In genomic region chr6:32718879-32719278, GRCh38 we compare ENCODE assay signal across 26 cellular contexts. TPM values are rescaled to one million over a fixed set of nuclear protein-coding genes. Genes with fewer than 3 reads are reported as not detected.
A peak's percentile ranks its signal among the peaks of the same experiment; 100 is the strongest.
DNase-seq lines count a peak whose midpoint lies in the region; ATAC-seq and TF ChIP-seq lines count a peak whose summit lies in the region.
"Had no signal": no experiment of that assay in that cellular context is flagged by ENCODE, and none has a peak within 500 bp of the region (broad histone marks: within the 10 kb centered on the region; RNA-seq: fewer than 3 reads in every experiment).

No MANE protein-coding gene starts in this region.

- peaks cover 10% of the 10 kb centered on the region for H3K27me3 Mint-ChIP-seq in activated naive CD4-positive, alpha-beta T cell treated with anti-CD3 and anti-CD28 coated beads for 36 hours (ENCODE audit: low read depth)
- peaks cover 55% of the 10 kb centered on the region for H3K27me3 Mint-ChIP-seq in T-helper 17 cell

- H3K9ac ChIP-seq in GM23248: no peak overlapping the region

- no peaks in the 10 kb centered on the region for H4K20me1 ChIP-seq in GM23248 (ENCODE audit: insufficient read depth)

- no peaks in the 10 kb centered on the region; the same call in 1 of the 2 replicates for H3K27me3 ChIP-seq in GM23248 (replicated peaks; ENCODE audit: insufficient read depth)
- H3K27me3 ChIP-seq: SJCRH30 had no signal

- TF ChIP-seq CTCF in GM12864 (IDR thresholded peaks at IDR 0.05; ENCODE audit: low read depth, low read length, missing control alignments): no peak

- no peak overlapping the region for H3K27ac Mint-ChIP-seq in activated naive CD4-positive, alpha-beta T cell treated with anti-CD3 and anti-CD28 coated beads for 36 hours
- H3K27ac Mint-ChIP-seq in T-helper 17 cell: no peak overlapping the region
- H3K27ac Mint-ChIP-seq: CD4-positive, CD25-positive, alpha-beta regulatory T cell had no signal

- in situ Hi-C loops in GM23248 (cut with MboI): no loop called here

- H3K4me3 Mint-ChIP-seq in activated naive CD4-positive, alpha-beta T cell treated with anti-CD3 and anti-CD28 coated beads for 36 hours: no peak overlapping the region
- no peak overlapping the region for H3K4me3 Mint-ChIP-seq in T-helper 17 cell
- H3K4me3 Mint-ChIP-seq: CD4-positive, CD25-positive, alpha-beta regulatory T cell had no signal

- H3F3A ChIP-seq in GM23248 (ENCODE audit: insufficient read depth): no peaks in the 10 kb centered on the region

- no peaks in the 10 kb centered on the region for H3K9me3 ChIP-seq in T-helper 17 cell (ENCODE audit: control insufficient read depth, low read length, poor library complexity, severe bottlenecking)
- no peaks in the 10 kb centered on the region for H3K9me3 ChIP-seq in GM23248 (ENCODE audit: low read depth)
- H3K9me3 ChIP-seq: HAP-1, MG63, SJCRH30 had no signal

- H3K4me3 ChIP-seq in GM12864 (ENCODE audit: low read depth, low read length): no peak overlapping the region
- no peak overlapping the region for H3K4me3 ChIP-seq in GM23248
- H3K4me3 ChIP-seq: HAP-1, MG63, PC-9, SJCRH30 had no signal

- H2AFZ ChIP-seq in GM23248: no peak overlapping the region
- H2AFZ ChIP-seq: PC-9 had no signal

- CTCF ChIA-PET in activated naive CD4-positive, alpha-beta T cell treated with anti-CD3 and anti-CD28 coated beads for 36 hours (lab: Charles Lee): no interaction called here

- ATAC-seq in T-helper 17 cell: peak; percentile 30
- ATAC-seq in GM18858 (IDR thresholded peaks at IDR 0.05; ENCODE audit: unreplicated experiment): no peak
- ATAC-seq: Right ventricle myocardium inferior, SK-N-SH treated with all-trans-retinoic acid at 6 μM for 48 hours had no signal

- H3K4me2 ChIP-seq in GM23248 (ENCODE audit: unreplicated experiment): no peak overlapping the region
- H3K4me2 ChIP-seq: PC-9 had no signal

- no peaks in the 10 kb centered on the region for H3K79me2 ChIP-seq in GM23248 (ENCODE audit: insufficient read depth)

- no peaks in the 10 kb centered on the region for H3K4me1 Mint-ChIP-seq in activated naive CD4-positive, alpha-beta T cell treated with anti-CD3 and anti-CD28 coated beads for 36 hours (ENCODE audit: low read depth)
- H3K4me1 Mint-ChIP-seq in T-helper 17 cell: no peaks in the 10 kb centered on the region

- no peaks in the 10 kb centered on the region for H3K9me3 Mint-ChIP-seq in activated naive CD4-positive, alpha-beta T cell treated with anti-CD3 and anti-CD28 coated beads for 36 hours

- H3K36me3 Mint-ChIP-seq in activated naive CD4-positive, alpha-beta T cell treated with anti-CD3 and anti-CD28 coated beads for 36 hours (ENCODE audit: low read depth): no peaks in the 10 kb centered on the region
- peaks cover 4% of the 10 kb centered on the region for H3K36me3 Mint-ChIP-seq in T-helper 17 cell (ENCODE audit: low read depth)
- H3K36me3 Mint-ChIP-seq: CD4-positive, CD25-positive, alpha-beta regulatory T cell had no signal

- H3K36me3 ChIP-seq in GM23248 (ENCODE audit: low read depth): no peaks in the 10 kb centered on the region
- H3K36me3 ChIP-seq: HAP-1, MG63, SJCRH30 had no signal

- no peak overlapping the region for H3K27ac ChIP-seq in GM23248
- H3K27ac ChIP-seq: PC-9, SJCRH30 had no signal

- no peaks in the 10 kb centered on the region for H3K9me2 ChIP-seq in GM23248 (ENCODE audit: insufficient read depth)

- DNase-seq in activated naive CD4-positive, alpha-beta T cell treated with anti-CD3 and anti-CD28 coated beads for 36 hours: peak; percentile 5
- DNase-seq in activated naive CD4-positive, alpha-beta T cell treated with anti-CD3 and anti-CD28 coated beads, Interleukin-2, amount 50 U/mL, for 16 hours: no peak
- DNase-seq in GM12864 (ENCODE audit: low read depth) (peak; percentile 29), T-helper 17 cell (no peak), renal cortical epithelial cell (ENCODE audit: low read depth) (peak; percentile 1), GM23248 (no peak), iPS-NIHi11 (ENCODE audit: low spot score) (no peak)
- DNase-seq: CD4-positive, CD25-positive, alpha-beta regulatory T cell; DMS153; GOT3; IMR-90; KG1; MG63; NCI-H2029 treated with DMSO at 0.1 percent for 48 hours; NCI-H2227 treated with DMSO at 0.1 percent for 48 hours; NCI-H526 treated with DMSO at 0.1 percent for 48 hours; PC-9; SJCRH30 had no signal

- H3K4me1 ChIP-seq in GM23248 (ENCODE audit: insufficient read depth): no peaks in the 10 kb centered on the region
- H3K4me1 ChIP-seq: HAP-1, SJCRH30 had no signal

- 33 to 42% methylated on average over 3 of the region's 3 CpGs for WGBS in GM23248 (ENCODE audit: low coverage in 1 of 2, low lambda C conversion rate in 2 of 2, missing lambda C conversion rate in 2 of 2), 2 experiments

- intact Hi-C loops in activated naive CD4-positive, alpha-beta T cell treated with anti-CD3 and anti-CD28 coated beads for 36 hours (cut with micrococcal nuclease): no loop called here

RNA-seq across cellular contexts. Expression of gene HLA-DQA2, which starts 22.3 kb away (rescaled TPM):
- total RNA-seq in activated naive CD4-positive, alpha-beta T cell treated with anti-CD3 and anti-CD28 coated beads for 36 hours: not detected
- 1 to 10 TPM in 1 of 2 donors, under 1 TPM in 1; 0.70 to 3.4 TPM for total RNA-seq in T-helper 17 cell
- not detected in 2 replicates for total RNA-seq in renal cortical epithelial cell
- total RNA-seq in GM23248 (2014; rRNA removed; shearing (Covaris generic)): not detected in 2 replicates
- polyA plus RNA-seq in GM23248 (2016; fragmentation: Nextera tagmentation; extraction: Ambion mirVana): not detected in 2 replicates
- total RNA-seq: A172, IMR-90, NCI-H460, PC-9, RPMI7951, SJCRH30 had no signal
- polyA plus RNA-seq: BJ, IMR-90 had no signal

RNA-seq across cellular contexts. Expression of gene HLA-DQB2, which starts 44.5 kb away (rescaled TPM):
- not detected for total RNA-seq in activated naive CD4-positive, alpha-beta T cell treated with anti-CD3 and anti-CD28 coated beads for 36 hours
- 1 to 10 TPM; 1.1 to 8.3 TPM for total RNA-seq in T-helper 17 cell
- total RNA-seq in renal cortical epithelial cell: not detected in 2 replicates
- total RNA-seq in GM23248 (2014; rRNA removed; shearing (Covaris generic)): not detected in 2 replicates
- polyA plus RNA-seq in GM23248 (2016; fragmentation: Nextera tagmentation; extraction: Ambion mirVana): not detected in 2 replicates
- total RNA-seq: A172, IMR-90, NCI-H460, PC-9, RPMI7951, SJCRH30 had no signal
- polyA plus RNA-seq: BJ, IMR-90 had no signal

RNA-seq across cellular contexts. Expression of gene HLA-DQB1, which starts 52.4 kb away (rescaled TPM):
- 1 to 10 TPM; 6.2 to 7.4 TPM for total RNA-seq in activated naive CD4-positive, alpha-beta T cell treated with anti-CD3 and anti-CD28 coated beads for 36 hours
- total RNA-seq in T-helper 17 cell: 10 to 100 TPM; 15.7 to 16.2 TPM
- total RNA-seq in renal cortical epithelial cell: 1.8 and 28.0 TPM in 2 replicates
- not detected in 2 replicates for total RNA-seq in GM23248 (2014; rRNA removed; shearing (Covaris generic))
- not detected in 2 replicates for polyA plus RNA-seq in GM23248 (2016; fragmentation: Nextera tagmentation; extraction: Ambion mirVana)
- total RNA-seq: A172, IMR-90, RPMI7951, SJCRH30 had no signal
- polyA plus RNA-seq: BJ, IMR-90 had no signal

Comparison
In these comparisons a context has a peak if more than half of its experiments do, and no peak if none do; other contexts are left out.
1. DNase-seq: peak in activated naive CD4-positive, alpha-beta T cell treated with anti-CD3 and anti-CD28 coated beads for 36 hours (single experiment), GM12864 (single experiment) and renal cortical epithelial cell (single experiment); none in activated naive CD4-positive, alpha-beta T cell treated with anti-CD3 and anti-CD28 coated beads, Interleukin-2, amount 50 U/mL, for 16 hours (single experiment), T-helper 17 cell (0 of 3), GM23248 (single experiment) and iPS-NIHi11 (single experiment).